16 cellular contexts compared by ENCODE assay signal in genomic region chr2:155412599-155412998, GRCh38.
DNase-seq lines count a peak whose midpoint lies in the region; ATAC-seq, FAIRE-seq and TF ChIP-seq lines count a peak whose summit lies in the region.
"Had no signal": no experiment of that assay in that cellular context is flagged by ENCODE, and none has a peak within 500 bp of the region (broad histone marks: within the 10 kb centered on the region; RNA-seq: fewer than 3 reads in every experiment).

No MANE protein-coding gene starts in this region.

- H3K27me3 ChIP-seq in pancreas (no peaks in the 10 kb centered on the region), heart right ventricle (no peaks in the 10 kb centered on the region)
- H3K27me3 ChIP-seq: cardiac muscle cell had no signal

- no peaks in the 10 kb centered on the region for H3K9me3 Mint-ChIP-seq in type B pancreatic cell
- H3K9me3 Mint-ChIP-seq: neural crest cell; T-helper 2 cell treated with Interferon-gamma antibody and Interleukin-4, amounts not matched to agents 5 μg/mL and 100 μg/mL, for 36 hours had no signal

- H3K36me3 Mint-ChIP-seq in type B pancreatic cell: no peaks in the 10 kb centered on the region

- intact Hi-C loops in pancreas (cut with DNase I): no loop called here
- intact Hi-C loops in heart right ventricle (cut with DNase I): no loop called here

- H3K27ac ChIP-seq in pancreas (no peak overlapping the region), heart right ventricle (no peak overlapping the region)
- H3K27ac ChIP-seq: 22Rv1, cardiac muscle cell had no signal

- TF ChIP-seq CTCF in type B pancreatic cell (conservative IDR thresholded peaks at IDR 0.05) (no peak), pancreas (IDR thresholded peaks at IDR 0.05) (no peak), heart right ventricle (IDR thresholded peaks at IDR 0.05) (no peak)

- no peaks in the 10 kb centered on the region for H3K4me1 Mint-ChIP-seq in type B pancreatic cell (ENCODE audit: unreplicated experiment)

- no peak overlapping the region for H3K4me3 ChIP-seq in pancreas
- H3K4me3 ChIP-seq in heart right ventricle: no peak overlapping the region
- H3K4me3 ChIP-seq: cardiac muscle cell had no signal

- H3K9me3 ChIP-seq in pancreas (no peaks in the 10 kb centered on the region), heart right ventricle (peaks cover 0 to 11% (median 0%) of the 10 kb centered on the region in 11 donors)

- 78 to 85% methylated on average over 1 of the region's 1 CpG for WGBS in pancreas, 2 donors
- 86 to 100% methylated on average over 1 of the region's 1 CpG for WGBS in heart right ventricle, 2 donors

- no peak overlapping the region for H3K27ac Mint-ChIP-seq in type B pancreatic cell
- H3K27ac Mint-ChIP-seq: T-helper 2 cell treated with Interferon-gamma antibody and Interleukin-4, amounts not matched to agents 5 μg/mL and 100 μg/mL, for 36 hours had no signal

- no peaks in the 10 kb centered on the region for H3K27me3 Mint-ChIP-seq in type B pancreatic cell

- H3K4me1 ChIP-seq in pancreas: no peaks in the 10 kb centered on the region
- H3K4me1 ChIP-seq in heart right ventricle: no peaks in the 10 kb centered on the region

- ATAC-seq in HG02763 (IDR thresholded peaks at IDR 0.05; ENCODE audit: unreplicated experiment) (peak; percentile 71), HG03520 (IDR thresholded peaks at IDR 0.05; ENCODE audit: unreplicated experiment) (peak; percentile 98), pancreas (no peak), heart right ventricle (no peak)
- ATAC-seq: activated T-cell treated with anti-CD3 and anti-CD28 coated beads, Interleukin-2, amount 50 U/mL, for 4 hours had no signal

- FAIRE-seq in pancreas (lab: Jason Lieb, UNC): no peak

- H3K4me3 Mint-ChIP-seq in type B pancreatic cell: no peak overlapping the region
- H3K4me3 Mint-ChIP-seq: activated T-cell treated with anti-CD3 and anti-CD28 coated beads, Interleukin-2, amount 50 U/mL, for 4 hours; H9; neural crest cell; T-helper 2 cell treated with Interferon-gamma antibody and Interleukin-4, amounts not matched to agents 5 μg/mL and 100 μg/mL, for 36 hours had no signal

- H3K36me3 ChIP-seq in pancreas (no peaks in the 10 kb centered on the region), heart right ventricle (no peaks in the 10 kb centered on the region)
- H3K36me3 ChIP-seq: cardiac muscle cell had no signal

- peak; percentile 5 for DNase-seq in DMS53 (lab: John Stamatoyannopoulos, UW)
- DNase-seq in DMS53 treated with DMSO at 0.1 percent for 48 hours (lab: John Stamatoyannopoulos, UW; ENCODE audit: unreplicated experiment): no peak
- no peak for DNase-seq in amygdala (lab: John Stamatoyannopoulos, UW)
- DNase-seq in type B pancreatic cell (ENCODE audit: extremely low spot score, unreplicated experiment): no peak
- DNase-seq in pancreas: no peak
- DNase-seq in heart right ventricle: no peak
- DNase-seq: activated T-cell treated with anti-CD3 and anti-CD28 coated beads, Interleukin-2, amount 50 U/mL, for 4 hours; H9; islet precursor cell; substantia nigra had no signal

Comparison
In these comparisons a context has a peak if more than half of its experiments do, and no peak if none do; other contexts are left out.
1. ATAC-seq: peak in HG02763 (single experiment) and HG03520 (single experiment); none in pancreas (0 of 4) and heart right ventricle (0 of 8).